1 cellular context compared by ENCODE assay signal in genomic region chr6:15073344-15073789, GRCh38.
TF ChIP-seq lines count a peak whose summit lies in the region.

No MANE protein-coding gene starts in this region.

TF ChIP-seq in GM23338, 12 proteins besides CTCF, POLR2A, EP300 and RAD21 (continued from another document):
- no peak for TF ChIP-seq REST (IDR thresholded peaks at IDR 0.05; ENCODE audit: unreplicated experiment)
